ENCODE assay signal across 8 cellular contexts in genomic region chr5:165497707-165498106, GRCh38.
A peak's percentile ranks its signal among the peaks of the same experiment; 100 is the strongest.
DNase-seq lines count a peak whose midpoint lies in the region; ATAC-seq and TF ChIP-seq lines count a peak whose summit lies in the region.

No MANE protein-coding gene starts in this region.

- H4K91ac ChIP-seq in IMR-90 (ENCODE audit: insufficient read depth, low read depth, low read length): no peak overlapping the region

- no peak overlapping the region for H3K14ac ChIP-seq in IMR-90 (replicated peaks; ENCODE audit: low read depth, low read length)

- H2BK120ac ChIP-seq in IMR-90 (ENCODE audit: low read depth, low read length): no peak overlapping the region

- H3K18ac ChIP-seq in IMR-90 (ENCODE audit: low read depth, low read length): no peak overlapping the region

- no peak overlapping the region for H3K4ac ChIP-seq in IMR-90 (ENCODE audit: low read depth, low read length)

- no peak overlapping the region for H3K9ac ChIP-seq in IMR-90 (ENCODE audit: low read depth, low read length)

- H2BK15ac ChIP-seq in IMR-90 (ENCODE audit: low read depth, low read length): no peak overlapping the region

- POLR2A ChIA-PET in IMR-90 (lab: Charles Lee; ENCODE audit: unreplicated experiment): no interaction called here

- no peaks in the 10 kb centered on the region for H4K20me1 ChIP-seq in IMR-90 (ENCODE audit: insufficient read depth, low read length)

- no peak overlapping the region for H2AK5ac ChIP-seq in IMR-90 (ENCODE audit: low read depth, low read length)

- no peak overlapping the region for H3K4me3 ChIP-seq in IMR-90 (ENCODE audit: insufficient read depth, low read depth, low read length)
- H3K4me3 ChIP-seq in left lung: no peak overlapping the region

- H3K27ac ChIP-seq in IMR-90 (ENCODE audit: insufficient read depth, low read length) (no peak overlapping the region), left lung (no peak overlapping the region)

- H3K4me1 ChIP-seq in IMR-90 (ENCODE audit: control insufficient read depth, insufficient read depth, low read length): no peaks in the 10 kb centered on the region
- peaks cover 0 to 3% of the 10 kb centered on the region in 2 donors for H3K4me1 ChIP-seq in left lung

- WGBS in IMR-90 (ENCODE audit: extremely low coverage in 2 of 2, insufficient read length in 1 of 2), 2 experiments: no CpG with 5 or more reads among the region's 5 CpGs

- no TSS peak for BruUV-seq in IMR-90 (replicated peaks; lab: Mats Ljungman, UMichigan)

- CTCF ChIA-PET in IMR-90 (lab: Yijun Ruan, JAX): no interaction called here

- no peak overlapping the region for H3K4me2 ChIP-seq in IMR-90 (ENCODE audit: low read depth, low read length)

- no peak for TF ChIP-seq RAD21 in IMR-90 (IDR thresholded peaks at IDR 0.05; ENCODE audit: low read length)

- DNase-seq in ELF-1 (ENCODE audit: low read depth, low spot score) (peak; percentile 41), IMR-90 (peak; percentile 3), SW 1271 (lab: John Stamatoyannopoulos, UW) (peak; percentile 43 to 72), iPS-NIHi11 (ENCODE audit: low spot score) (peak; percentile 37), left cardiac atrium (no peak), cerebellum (ENCODE audit: low spot score) (no peak), left lung (no peak)

- H4K8ac ChIP-seq in IMR-90 (ENCODE audit: low read depth in 2 of 2, low read length in 2 of 2): no peak overlapping the region

- H3K27me3 ChIP-seq in IMR-90 (ENCODE audit: control insufficient read depth, insufficient read depth, low read length) (no peaks in the 10 kb centered on the region), left lung (no peaks in the 10 kb centered on the region)

- no peaks in the 10 kb centered on the region for H3K9me3 ChIP-seq in IMR-90 (ENCODE audit: control insufficient read depth, insufficient read depth, low read length)
- H3K9me3 ChIP-seq in left lung: no peaks in the 10 kb centered on the region

- H2AK9ac ChIP-seq in IMR-90 (replicated peaks; ENCODE audit: low read depth, low read length, poor library complexity): no peak overlapping the region

- no peak overlapping the region for H3K23ac ChIP-seq in IMR-90 (ENCODE audit: low read depth, low read length)

- no peak overlapping the region for H4K5ac ChIP-seq in IMR-90 (ENCODE audit: low read depth, low read length)

- TF ChIP-seq POLR2A in IMR-90 (IDR thresholded peaks at IDR 0.05; ENCODE audit: low read depth, low read length): no peak

- no peak overlapping the region for H2BK20ac ChIP-seq in IMR-90 (ENCODE audit: low read depth, low read length)

- intact Hi-C loops in IMR-90 (cut with micrococcal nuclease): no loop called here
- intact Hi-C loops in left cardiac atrium (cut with DNase I): no loop called here
- intact Hi-C loops in left lung (cut with DNase I): no loop called here

- TF ChIP-seq CTCF in IMR-90 (conservative IDR thresholded peaks at IDR 0.05; ENCODE audit: low read depth, low read length) (0 out of 2 replicates have a peak, but pooled peaks have one; percentile 5), left lung (IDR thresholded peaks at IDR 0.05) (no peak)

- no peak overlapping the region for H3K56ac ChIP-seq in IMR-90 (ENCODE audit: extremely low read depth, insufficient read depth, low read length)

- in situ Hi-C loops in IMR-90 (cut with MboI; ENCODE audit: low sequenced_read_pairs): no loop called here

- H3K9me1 ChIP-seq in IMR-90 (ENCODE audit: insufficient read depth, low read length): no peaks in the 10 kb centered on the region

- H3K79me1 ChIP-seq in IMR-90 (ENCODE audit: low read depth in 1 of 2, low read length in 2 of 2): no peaks in the 10 kb centered on the region

- no peak overlapping the region for H2BK5ac ChIP-seq in IMR-90 (ENCODE audit: low read depth, low read length, poor library complexity, severe bottlenecking)

- no peak overlapping the region for H2AFZ ChIP-seq in IMR-90 (replicated peaks; ENCODE audit: low read length, poor library complexity)

- ATAC-seq in IMR-90 (ENCODE audit: low read depth) (no peak), GM19023 (IDR thresholded peaks at IDR 0.05; ENCODE audit: unreplicated experiment) (no peak), left cardiac atrium (no peak), left lung (no peak)

- no peaks in the 10 kb centered on the region for H3K36me3 ChIP-seq in IMR-90 (ENCODE audit: control insufficient read depth, insufficient read depth, low read length)
- no peaks in the 10 kb centered on the region for H3K36me3 ChIP-seq in left lung

- dilution Hi-C loops in IMR-90 (cut with HindIII; ENCODE audit: low sequenced_read_pairs, unreplicated experiment): no loop called here

TF ChIP-seq in IMR-90, 13 proteins besides CTCF, POLR2A, EP300 and RAD21:
- TF ChIP-seq RCOR1 (IDR thresholded peaks at IDR 0.05; ENCODE audit: insufficient replicate concordance, low read length) (no peak), BHLHE40 (IDR thresholded peaks at IDR 0.05; ENCODE audit: low read depth, low read length) (no peak), MXI1 (IDR thresholded peaks at IDR 0.05; ENCODE audit: borderline replicate concordance, low read depth, low read length) (no peak), USF2 (IDR thresholded peaks at IDR 0.05; ENCODE audit: low read depth, low read length) (no peak), NFE2L2 (IDR thresholded peaks at IDR 0.05; ENCODE audit: low read depth, low read length) (no peak), SMC3 (IDR thresholded peaks at IDR 0.05; ENCODE audit: low read depth, low read length) (no peak), FOS (IDR thresholded peaks at IDR 0.05; ENCODE audit: low read depth, low read length) (no peak)

Comparison
In these comparisons a context has a peak if more than half of its experiments do, and no peak if none do; other contexts are left out.
1. DNase-seq: peak in ELF-1 (single experiment), IMR-90 (single experiment), SW 1271 (2 of 2) and iPS-NIHi11 (single experiment); none in left cardiac atrium (single experiment), cerebellum (single experiment) and left lung (0 of 2).